Comparison of ENCODE assay signal across 26 cellular contexts in the genomic region with DNA sequence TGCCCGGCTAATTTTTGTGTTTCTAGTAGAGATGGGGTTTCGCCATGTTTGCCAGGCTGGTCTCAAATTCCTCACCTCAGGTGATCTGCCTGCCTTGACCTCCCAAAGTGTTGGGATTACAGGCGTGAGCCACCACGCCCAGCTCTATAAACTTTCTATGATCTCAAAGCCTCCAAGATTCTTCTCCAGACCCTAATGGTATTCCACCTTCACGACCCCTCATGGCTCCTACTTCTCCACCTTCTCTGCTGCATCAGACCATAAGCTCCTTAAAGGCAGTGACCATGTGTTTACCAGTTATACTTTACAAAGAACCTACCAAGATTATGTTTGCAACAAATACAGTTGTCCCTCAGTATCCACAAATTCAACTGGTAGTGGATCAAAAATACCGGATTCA.
"Had no signal": no experiment of that assay in that cellular context is flagged by ENCODE, and none has a peak within 500 bp of the region (broad histone marks: within the 10 kb centered on the region; RNA-seq: fewer than 3 reads in every experiment).

No MANE protein-coding gene starts in this region.

- H3K27me3 ChIP-seq: esophagus squamous epithelium, heart right ventricle, left lung, spleen, testis, tibial artery had no signal

- H3K9me3 ChIP-seq: esophagus squamous epithelium, heart right ventricle, left lung, mucosa of descending colon, psoas muscle, spleen, testis, tibial artery had no signal

- H3K27me3 Mint-ChIP-seq: effector memory CD8-positive, alpha-beta T cell; naive B cell; natural killer cell treated with Interleukin-12 subunit alpha and Interleukin-12 subunit beta and Interleukin-15 and Interleukin-18, amount 100 ng/mL, for 72 hours; stimulated activated memory B cell treated with anti-CD40 and anti-IgM and Interleukin-4, amounts not matched to agents 10 μg/mL and 1 μg/mL and 100 μg/mL, for 72 hours; type B pancreatic cell had no signal

- H3K36me3 Mint-ChIP-seq: naive B cell; natural killer cell treated with Interleukin-12 subunit alpha and Interleukin-12 subunit beta and Interleukin-15 and Interleukin-18, amount 100 ng/mL, for 72 hours had no signal

- H3K9me3 Mint-ChIP-seq: effector memory CD8-positive, alpha-beta T cell; mesothelial cell of epicardium; naive B cell; natural killer cell treated with Interleukin-12 subunit alpha and Interleukin-12 subunit beta and Interleukin-15 and Interleukin-18, amount 100 ng/mL, for 72 hours; stimulated activated memory B cell treated with anti-CD40 and anti-IgM and Interleukin-4, amounts not matched to agents 10 μg/mL and 1 μg/mL and 100 μg/mL, for 72 hours; type B pancreatic cell had no signal

- H3K4me1 Mint-ChIP-seq: mesothelial cell of epicardium had no signal

- DNase-seq: effector memory CD8-positive, alpha-beta T cell; erythroblast; esophagus squamous epithelium; foreskin melanocyte; glutamatergic neuron; heart right ventricle; hippocampal formation; left cardiac atrium; left lung; mesenchymal stem cell; mucosa of descending colon; naive B cell; nucleus accumbens; psoas muscle; right cardiac atrium; spleen; stimulated activated CD4-positive, alpha-beta T cell treated with anti-CD3 and anti-CD28 coated beads, Interleukin-4, amount 100 ng/mL, for 4 hours; stimulated activated naive CD8-positive, alpha-beta T cell treated with anti-CD3 and anti-CD28 coated beads, Interleukin-15, Interleukin-2, amounts not matched to agents 100 U/mL and 50 U/mL, for 24 hours; substantia nigra; testis; tibial artery had no signal

- H3K4me1 ChIP-seq: esophagus squamous epithelium, left lung, psoas muscle, testis, tibial artery had no signal

- H3K27ac Mint-ChIP-seq: effector memory CD8-positive, alpha-beta T cell; mesothelial cell of epicardium; natural killer cell treated with Interleukin-12 subunit alpha and Interleukin-12 subunit beta and Interleukin-15 and Interleukin-18, amount 100 ng/mL, for 72 hours; stimulated activated memory B cell treated with anti-CD40 and anti-IgM and Interleukin-4, amounts not matched to agents 10 μg/mL and 1 μg/mL and 100 μg/mL, for 72 hours; type B pancreatic cell had no signal

- ATAC-seq: effector memory CD8-positive, alpha-beta T cell; heart right ventricle; left cardiac atrium; left lung; mucosa of descending colon; natural killer cell treated with Interleukin-12 subunit alpha and Interleukin-12 subunit beta and Interleukin-15 and Interleukin-18, amount 100 ng/mL, for 72 hours; psoas muscle; right cardiac atrium; stimulated activated memory B cell treated with anti-CD40 and anti-IgM and Interleukin-4, amounts not matched to agents 10 μg/mL and 1 μg/mL and 100 μg/mL, for 72 hours; stimulated activated naive CD8-positive, alpha-beta T cell treated with anti-CD3 and anti-CD28 coated beads, Interleukin-15, Interleukin-2, amounts not matched to agents 100 U/mL and 50 U/mL, for 24 hours had no signal

- H3K4me3 Mint-ChIP-seq: effector memory CD8-positive, alpha-beta T cell; mesothelial cell of epicardium; natural killer cell treated with Interleukin-12 subunit alpha and Interleukin-12 subunit beta and Interleukin-15 and Interleukin-18, amount 100 ng/mL, for 72 hours; stimulated activated memory B cell treated with anti-CD40 and anti-IgM and Interleukin-4, amounts not matched to agents 10 μg/mL and 1 μg/mL and 100 μg/mL, for 72 hours; type B pancreatic cell had no signal

- H3K4me3 ChIP-seq: esophagus squamous epithelium, heart right ventricle, left lung, mucosa of descending colon, psoas muscle, skin epidermis, spleen, testis, tibial artery had no signal

- H3K27ac ChIP-seq: esophagus squamous epithelium, heart right ventricle, left lung, psoas muscle, skin epidermis, spleen, testis, tibial artery had no signal
